ENCODE assay signal across 19 cellular contexts in the genomic region with DNA sequence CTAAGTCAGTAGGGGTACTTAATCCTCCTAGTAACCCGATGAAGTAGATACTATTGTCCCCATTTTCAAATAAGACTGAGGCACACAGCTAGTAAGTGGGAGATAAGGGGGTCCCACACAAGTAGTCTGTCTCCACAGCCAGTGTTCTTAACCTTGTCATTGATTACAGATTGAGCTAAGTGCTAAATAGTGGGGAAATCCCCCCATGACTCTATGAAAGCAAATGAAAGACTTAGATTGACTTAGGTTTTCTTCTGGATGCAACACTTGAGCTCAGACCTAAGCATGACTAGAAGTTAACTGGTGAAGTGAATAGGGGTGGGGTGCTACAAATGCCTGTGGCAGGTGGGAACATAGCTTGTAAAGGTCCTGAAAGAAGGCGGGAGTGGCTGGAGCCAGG.
DNase-seq lines count a peak whose midpoint lies in the region; ATAC-seq, FAIRE-seq and TF ChIP-seq lines count a peak whose summit lies in the region.
"Had no signal": no experiment of that assay in that cellular context is flagged by ENCODE, and none has a peak within 500 bp of the region (broad histone marks: within the 10 kb centered on the region; RNA-seq: fewer than 3 reads in every experiment).

No MANE protein-coding gene starts in this region.

- intact Hi-C loops in activated CD8-positive, alpha-beta T cell treated with anti-CD3 and anti-CD28 coated beads for 36 hours (cut with micrococcal nuclease) = no loop called here

- FAIRE-seq in urothelium cell line (lab: Jason Lieb, UNC) = peak; percentile 72
- FAIRE-seq: GM12878, HepG2 had no signal

- no peak overlapping the region for H3K27ac Mint-ChIP-seq in activated CD8-positive, alpha-beta T cell treated with anti-CD3 and anti-CD28 coated beads for 36 hours
- no peak overlapping the region for H3K27ac Mint-ChIP-seq in activated CD8-positive, alpha-beta T cell treated with anti-CD3 and anti-CD28 coated beads, Interleukin-2, amount 10 ng/mL, durations not matched to agents 7 days and 5 days
- no peak overlapping the region for H3K27ac Mint-ChIP-seq in stimulated activated naive CD8-positive, alpha-beta T cell treated with anti-CD3 and anti-CD28 coated beads, Interleukin-15, amount 100 ng/mL, for 72 hours
- peak overlapping the region; percentile 30 to 60 for H3K27ac Mint-ChIP-seq in effector memory CD8-positive, alpha-beta T cell
- H3K27ac Mint-ChIP-seq: CD14-positive monocyte; CD8-positive, alpha-beta T cell had no signal

- TF ChIP-seq CTCF in activated CD8-positive, alpha-beta T cell treated with anti-CD3 and anti-CD28 coated beads for 36 hours (IDR thresholded peaks at IDR 0.05) = no peak

- H3K4me1 Mint-ChIP-seq in activated CD8-positive, alpha-beta T cell treated with anti-CD3 and anti-CD28 coated beads for 36 hours (ENCODE audit: low read depth) = peaks cover 14% of the 10 kb centered on the region
- H3K4me1 Mint-ChIP-seq in activated CD8-positive, alpha-beta T cell treated with anti-CD3 and anti-CD28 coated beads, Interleukin-2, amount 10 ng/mL, durations not matched to agents 7 days and 5 days (ENCODE audit: low read depth) = peaks cover 19% of the 10 kb centered on the region
- H3K4me1 Mint-ChIP-seq in stimulated activated naive CD8-positive, alpha-beta T cell treated with anti-CD3 and anti-CD28 coated beads, Interleukin-15, amount 100 ng/mL, for 72 hours = peaks cover 7% of the 10 kb centered on the region
- peaks cover 28 to 34% of the 10 kb centered on the region in 2 donors for H3K4me1 Mint-ChIP-seq in effector memory CD8-positive, alpha-beta T cell (ENCODE audit: low read depth in 2 of 2)
- H3K4me1 Mint-ChIP-seq: CD14-positive monocyte had no signal

- POLR2A ChIA-PET in activated CD8-positive, alpha-beta T cell treated with anti-CD3 and anti-CD28 coated beads for 36 hours (lab: Charles Lee) = no interaction called here
- POLR2A ChIA-PET in activated CD8-positive, alpha-beta T cell treated with anti-CD3 and anti-CD28 coated beads, Interleukin-2, amount 10 ng/mL, durations not matched to agents 7 days and 5 days (lab: Charles Lee) = no interaction called here

- peak; percentile 30 for ATAC-seq in activated CD8-positive, alpha-beta T cell treated with anti-CD3 and anti-CD28 coated beads for 36 hours
- no peak for ATAC-seq in activated CD8-positive, alpha-beta T cell treated with anti-CD3 and anti-CD28 coated beads, Interleukin-2, amount 10 ng/mL, durations not matched to agents 7 days and 5 days
- ATAC-seq in stimulated activated naive CD8-positive, alpha-beta T cell treated with anti-CD3 and anti-CD28 coated beads, Interleukin-15, amount 100 ng/mL, for 72 hours = peak; percentile 52
- ATAC-seq in stimulated activated naive CD8-positive, alpha-beta T cell treated with anti-CD3 and anti-CD28 coated beads, Interleukin-15, Interleukin-2, amounts not matched to agents 100 U/mL and 50 U/mL, for 24 hours = no peak
- ATAC-seq in effector memory CD8-positive, alpha-beta T cell (replicated peaks) = no peak
- ATAC-seq: CD8-positive, alpha-beta T cell; GM12878; HepG2 had no signal

- H3K9me3 Mint-ChIP-seq in activated CD8-positive, alpha-beta T cell treated with anti-CD3 and anti-CD28 coated beads for 36 hours = no peaks in the 10 kb centered on the region
- peaks cover 3% of the 10 kb centered on the region for H3K9me3 Mint-ChIP-seq in activated CD8-positive, alpha-beta T cell treated with anti-CD3 and anti-CD28 coated beads, Interleukin-2, amount 10 ng/mL, durations not matched to agents 7 days and 5 days (ENCODE audit: insufficient read depth)
- peaks cover 6 to 8% of the 10 kb centered on the region in 2 donors for H3K9me3 Mint-ChIP-seq in stimulated activated naive CD8-positive, alpha-beta T cell treated with anti-CD3 and anti-CD28 coated beads, Interleukin-15, amount 100 ng/mL, for 72 hours
- H3K9me3 Mint-ChIP-seq in effector memory CD8-positive, alpha-beta T cell = no peaks in the 10 kb centered on the region
- H3K9me3 Mint-ChIP-seq: CD8-positive, alpha-beta T cell had no signal

- H3K36me3 Mint-ChIP-seq in activated CD8-positive, alpha-beta T cell treated with anti-CD3 and anti-CD28 coated beads for 36 hours (ENCODE audit: low read depth) = peaks cover 24% of the 10 kb centered on the region
- peaks cover 49% of the 10 kb centered on the region for H3K36me3 Mint-ChIP-seq in activated CD8-positive, alpha-beta T cell treated with anti-CD3 and anti-CD28 coated beads, Interleukin-2, amount 10 ng/mL, durations not matched to agents 7 days and 5 days (ENCODE audit: low read depth)
- H3K36me3 Mint-ChIP-seq in effector memory CD8-positive, alpha-beta T cell (ENCODE audit: insufficient read depth) = peaks cover 34% of the 10 kb centered on the region
- H3K36me3 Mint-ChIP-seq: CD14-positive monocyte had no signal

- CTCF ChIA-PET in activated CD8-positive, alpha-beta T cell treated with anti-CD3 and anti-CD28 coated beads for 36 hours (lab: Charles Lee) = interaction anchor here (1.2 to 1.6 kb wide), 2 partner anchors 9 to 18 kb away, joined by 3 read pairs; no protein-coding TSS in a partner anchor
- CTCF ChIA-PET in activated CD8-positive, alpha-beta T cell treated with anti-CD3 and anti-CD28 coated beads, Interleukin-2, amount 10 ng/mL, durations not matched to agents 7 days and 5 days (lab: Charles Lee) = interaction anchor here (0.5 kb wide), 1 partner anchor 131 kb away, joined by 3 read pairs; no protein-coding TSS in a partner anchor

- no peak overlapping the region for H3K4me3 Mint-ChIP-seq in activated CD8-positive, alpha-beta T cell treated with anti-CD3 and anti-CD28 coated beads for 36 hours
- H3K4me3 Mint-ChIP-seq in activated CD8-positive, alpha-beta T cell treated with anti-CD3 and anti-CD28 coated beads, Interleukin-2, amount 10 ng/mL, durations not matched to agents 7 days and 5 days = no peak overlapping the region
- no peak overlapping the region for H3K4me3 Mint-ChIP-seq in stimulated activated naive CD8-positive, alpha-beta T cell treated with anti-CD3 and anti-CD28 coated beads, Interleukin-15, amount 100 ng/mL, for 72 hours
- no peak overlapping the region for H3K4me3 Mint-ChIP-seq in effector memory CD8-positive, alpha-beta T cell
- H3K4me3 Mint-ChIP-seq: CD14-positive monocyte; CD8-positive, alpha-beta T cell had no signal

- no peak for DNase-seq in activated CD8-positive, alpha-beta T cell treated with anti-CD3 and anti-CD28 coated beads for 36 hours
- DNase-seq in activated CD8-positive, alpha-beta T cell treated with anti-CD3 and anti-CD28 coated beads, Interleukin-2, amount 10 ng/mL, durations not matched to agents 7 days and 5 days = no peak
- no peak for DNase-seq in stimulated activated naive CD8-positive, alpha-beta T cell treated with anti-CD3 and anti-CD28 coated beads, Interleukin-15, amount 100 ng/mL, for 72 hours
- DNase-seq in stimulated activated naive CD8-positive, alpha-beta T cell treated with anti-CD3 and anti-CD28 coated beads, Interleukin-15, Interleukin-2, amounts not matched to agents 100 U/mL and 50 U/mL, for 24 hours = no peak
- DNase-seq in effector memory CD8-positive, alpha-beta T cell = no peak
- no peak for DNase-seq in urothelium cell line (ENCODE audit: low spot score)
- no peak for DNase-seq in activated T-cell treated with anti-CD3 and anti-CD28 coated beads, Interleukin-2, amount 50 U/mL, for 1 hour
- no peak for DNase-seq in activated CD4-positive, alpha-beta T cell treated with anti-CD3 and anti-CD28 coated beads for 48 hours
- DNase-seq: 8988T; CD8-positive, alpha-beta T cell; DMS 273 treated with DMSO at 0.1 percent for 48 hours; DMS53; DND-41; EL; GOT3; H7 had no signal

- no peaks in the 10 kb centered on the region for H3K27me3 Mint-ChIP-seq in activated CD8-positive, alpha-beta T cell treated with anti-CD3 and anti-CD28 coated beads for 36 hours
- H3K27me3 Mint-ChIP-seq in activated CD8-positive, alpha-beta T cell treated with anti-CD3 and anti-CD28 coated beads, Interleukin-2, amount 10 ng/mL, durations not matched to agents 7 days and 5 days (ENCODE audit: low read depth) = no peaks in the 10 kb centered on the region
- no peaks in the 10 kb centered on the region for H3K27me3 Mint-ChIP-seq in stimulated activated naive CD8-positive, alpha-beta T cell treated with anti-CD3 and anti-CD28 coated beads, Interleukin-15, amount 100 ng/mL, for 72 hours
- no peaks in the 10 kb centered on the region for H3K27me3 Mint-ChIP-seq in effector memory CD8-positive, alpha-beta T cell

Comparison
In these comparisons a context has a peak if more than half of its experiments do, and no peak if none do; other contexts are left out.
1. ATAC-seq: peak in activated CD8-positive, alpha-beta T cell treated with anti-CD3 and anti-CD28 coated beads for 36 hours (single experiment) and stimulated activated naive CD8-positive, alpha-beta T cell treated with anti-CD3 and anti-CD28 coated beads, Interleukin-15, amount 100 ng/mL, for 72 hours (single experiment); none in activated CD8-positive, alpha-beta T cell treated with anti-CD3 and anti-CD28 coated beads, Interleukin-2, amount 10 ng/mL, durations not matched to agents 7 days and 5 days (single experiment), stimulated activated naive CD8-positive, alpha-beta T cell treated with anti-CD3 and anti-CD28 coated beads, Interleukin-15, Interleukin-2, amounts not matched to agents 100 U/mL and 50 U/mL, for 24 hours (single experiment) and effector memory CD8-positive, alpha-beta T cell (single experiment).
2. H3K27ac Mint-ChIP-seq: peak in effector memory CD8-positive, alpha-beta T cell (2 of 2); none in activated CD8-positive, alpha-beta T cell treated with anti-CD3 and anti-CD28 coated beads for 36 hours (single experiment), activated CD8-positive, alpha-beta T cell treated with anti-CD3 and anti-CD28 coated beads, Interleukin-2, amount 10 ng/mL, durations not matched to agents 7 days and 5 days (single experiment) and stimulated activated naive CD8-positive, alpha-beta T cell treated with anti-CD3 and anti-CD28 coated beads, Interleukin-15, amount 100 ng/mL, for 72 hours (0 of 2).